In genomic region chr6:11270030-11271027, GRCh38 we compare ENCODE assay signal across 1 cellular context.
TF ChIP-seq lines count a peak whose summit lies in the region.

No MANE protein-coding gene starts in this region.

TF ChIP-seq in HepG2, 621 proteins besides CTCF, POLR2A, EP300 and RAD21 (continued from another document and continues in another):
- TF ChIP-seq ZUFSP (CRISPR knock-in tag; IDR thresholded peaks at IDR 0.05; ENCODE audit: borderline replicate concordance) (no peak), LCORL (IDR thresholded peaks at IDR 0.05) (no peak), LCORL (CRISPR knock-in tag; IDR thresholded peaks at IDR 0.05) (no peak; the same call in 1 of the 2 replicates), PTBP1 (IDR thresholded peaks at IDR 0.05; ENCODE audit: low read depth, low read length, poor library complexity, severe bottlenecking) (no peak), PHF5A (CRISPR knock-in tag; IDR thresholded peaks at IDR 0.05; ENCODE audit: low read depth, unreplicated experiment) (no peak), MEIS2 (CRISPR knock-in tag; IDR thresholded peaks at IDR 0.05) (peak; percentile 51; the same call in 1 of the 2 replicates), HNF4A (CRISPR knock-in tag; IDR thresholded peaks at IDR 0.05) (peak; percentile 43; the same call in 1 of the 2 replicates), AKAP8 (CRISPR knock-in tag; IDR thresholded peaks at IDR 0.05) (no peak), ZNF652 (CRISPR knock-in tag; IDR thresholded peaks at IDR 0.05; ENCODE audit: borderline replicate concordance, low read depth) (no peak), SOX13 (IDR thresholded peaks at IDR 0.05) (no peak), SOX13 (CRISPR knock-in tag; conservative IDR thresholded peaks at IDR 0.05 in 1 of 2, IDR thresholded peaks at IDR 0.05 in 1 of 2) (peak in 1 of 2 experiments; percentile 59; a peak in 2 of 4 replicates), ELF3 (CRISPR knock-in tag; IDR thresholded peaks at IDR 0.05) (peak; percentile 48; the same call in 1 of the 2 replicates), KMT2B (CRISPR knock-in tag; IDR thresholded peaks at IDR 0.05) (no peak), TRIM22 (IDR thresholded peaks at IDR 0.05) (no peak), HNF1A (IDR thresholded peaks at IDR 0.05; ENCODE audit: low read depth) (peak; percentile 63), HNF1A (CRISPR knock-in tag; IDR thresholded peaks at IDR 0.05; ENCODE audit: borderline replicate concordance) (no peak), CREB1 (IDR thresholded peaks at IDR 0.05) (peak; percentile 81), CREB1 (CRISPR knock-in tag; IDR thresholded peaks at IDR 0.05) (peak; percentile 92), HDAC2 (CRISPR knock-in tag; IDR thresholded peaks at IDR 0.05) (peak; percentile 64), NAIF1 (CRISPR knock-in tag; IDR thresholded peaks at IDR 0.05; ENCODE audit: borderline replicate concordance) (no peak), HMGXB4 (CRISPR knock-in tag; IDR thresholded peaks at IDR 0.05; ENCODE audit: borderline replicate concordance in 1 of 2, low read depth in 1 of 2) (no peak), ZNF281 (CRISPR knock-in tag; IDR thresholded peaks at IDR 0.05; ENCODE audit: borderline replicate concordance) (no peak), ZBTB20 (CRISPR knock-in tag; IDR thresholded peaks at IDR 0.05; ENCODE audit: borderline replicate concordance, low read depth) (0 out of 2 replicates have a peak, but pooled peaks have one; percentile 68), PAWR (CRISPR knock-in tag; IDR thresholded peaks at IDR 0.05; ENCODE audit: borderline replicate concordance) (no peak), MLX (CRISPR knock-in tag; IDR thresholded peaks at IDR 0.05) (0 out of 2 replicates have a peak, but pooled peaks have one; percentile 20), ZNF878 (CRISPR knock-in tag; IDR thresholded peaks at IDR 0.05) (no peak), CREBL2 (CRISPR knock-in tag; IDR thresholded peaks at IDR 0.05; ENCODE audit: borderline replicate concordance) (no peak), ETS1 (CRISPR knock-in tag; IDR thresholded peaks at IDR 0.05) (no peak), PAF1 (CRISPR knock-in tag; IDR thresholded peaks at IDR 0.05) (no peak), ZNF160 (CRISPR knock-in tag; IDR thresholded peaks at IDR 0.05) (no peak), ZNF17 (CRISPR knock-in tag; IDR thresholded peaks at IDR 0.05) (no peak), BRD4 (CRISPR knock-in tag; IDR thresholded peaks at IDR 0.05) (no peak), EHMT2 (IDR thresholded peaks at IDR 0.05; ENCODE audit: borderline replicate concordance, low read depth, low read length) (no peak), MEIS1 (CRISPR knock-in tag; IDR thresholded peaks at IDR 0.05; ENCODE audit: borderline replicate concordance) (peak; percentile 86; the same call in 1 of the 2 replicates), UBTF (CRISPR knock-in tag; IDR thresholded peaks at IDR 0.05) (no peak), PRMT3 (CRISPR knock-in tag; IDR thresholded peaks at IDR 0.05; ENCODE audit: borderline replicate concordance, low read depth) (no peak), ZNF781 (CRISPR knock-in tag; IDR thresholded peaks at IDR 0.05; ENCODE audit: borderline replicate concordance, not compliant biosample characterization) (no peak), TEAD3 (CRISPR knock-in tag; optimal IDR thresholded peaks at IDR 0.05; ENCODE audit: borderline replicate concordance) (peak; percentile 35), FOXA3 (CRISPR knock-in tag; IDR thresholded peaks at IDR 0.05) (peak; percentile 68), GATAD1 (CRISPR knock-in tag; IDR thresholded peaks at IDR 0.05) (no peak), CENPX (CRISPR knock-in tag; IDR thresholded peaks at IDR 0.05) (no peak), TCF7 (IDR thresholded peaks at IDR 0.05; ENCODE audit: low read depth) (no peak), FIP1L1 (IDR thresholded peaks at IDR 0.05; ENCODE audit: borderline replicate concordance, insufficient read depth, low read depth, low read length) (no peak), HOXA3 (CRISPR knock-in tag; IDR thresholded peaks at IDR 0.05) (peak; percentile 68; the same call in 1 of the 2 replicates), BORCS8-MEF2B (CRISPR knock-in tag; IDR thresholded peaks at IDR 0.05) (no peak), MIER3 (CRISPR knock-in tag; IDR thresholded peaks at IDR 0.05; ENCODE audit: borderline replicate concordance) (0 out of 2 replicates have a peak, but pooled peaks have one; percentile 46), NCOR1 (IDR thresholded peaks at IDR 0.05; ENCODE audit: borderline replicate concordance, low read length) (peak; percentile 62; the same call in 1 of the 2 replicates), ZNF607 (CRISPR knock-in tag; IDR thresholded peaks at IDR 0.05; ENCODE audit: borderline replicate concordance) (peak; percentile 55; the same call in 1 of the 2 replicates), ZNF737 (CRISPR knock-in tag; IDR thresholded peaks at IDR 0.05; ENCODE audit: borderline replicate concordance) (no peak), E2F1 (CRISPR knock-in tag; IDR thresholded peaks at IDR 0.05) (no peak), PCBP2 (optimal IDR thresholded peaks at IDR 0.05; ENCODE audit: low read depth, low read length, poor library complexity, severe bottlenecking) (no peak)
